ENCODE assay signal across 9 cellular contexts in the genomic region with DNA sequence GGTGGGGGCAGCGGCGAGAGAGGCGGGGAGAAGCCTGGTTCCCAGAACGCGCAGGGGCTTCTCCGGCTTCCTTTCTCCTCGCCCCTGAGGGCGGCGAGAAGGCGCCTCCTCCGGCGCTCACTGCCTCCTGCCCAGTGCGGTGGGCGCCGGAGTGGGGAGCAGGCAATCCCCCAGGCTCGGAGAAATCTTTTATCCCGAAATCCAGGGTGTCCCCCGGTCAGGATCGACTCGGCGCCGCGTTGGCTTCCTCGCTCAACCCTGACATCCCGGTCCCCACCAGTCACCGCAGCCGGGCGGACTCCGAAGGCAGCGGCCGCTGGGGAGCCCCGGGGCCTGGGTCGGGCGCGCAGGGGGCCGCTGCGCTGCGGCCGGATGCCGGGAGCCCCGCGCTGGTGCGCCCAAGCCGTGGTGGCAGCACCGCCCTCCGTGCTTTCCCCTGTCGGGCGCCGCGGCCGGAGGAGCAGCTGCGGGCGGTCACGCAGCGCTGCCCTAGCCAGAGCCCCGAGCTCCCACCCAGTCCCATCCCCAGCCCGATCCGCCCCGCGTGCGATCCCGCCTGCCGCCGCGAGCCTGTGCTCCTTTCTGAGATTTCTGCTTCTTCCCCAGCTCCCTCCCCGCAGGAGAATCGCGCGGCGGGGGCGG. TPM values are rescaled to one million over a fixed set of nuclear protein-coding genes. Genes with fewer than 3 reads are reported as not detected.
DNase-seq lines count a peak whose midpoint lies in the region; TF ChIP-seq lines count a peak whose summit lies in the region.
"Had no signal": no experiment of that assay in that cellular context is flagged by ENCODE, and none has a peak within 500 bp of the region (broad histone marks: within the 10 kb centered on the region; RNA-seq: fewer than 3 reads in every experiment).

No MANE protein-coding gene starts in this region.

- H3K36me3 ChIP-seq in adipocyte (ENCODE audit: control insufficient read depth, insufficient read depth, low read length, severe bottlenecking) (no peaks in the 10 kb centered on the region), kidney epithelial cell (ENCODE audit: control insufficient read depth, insufficient read depth, low read length) (no peaks in the 10 kb centered on the region)

- H3K4me1 ChIP-seq in adipocyte (ENCODE audit: control insufficient read depth, insufficient read depth, low read length) = peaks cover 2% of the 10 kb centered on the region

- TF ChIP-seq CTCF in kidney epithelial cell (IDR thresholded peaks at IDR 0.05; ENCODE audit: insufficient read depth, low read length, poor library complexity, severe bottlenecking) (no peak), type B pancreatic cell (conservative IDR thresholded peaks at IDR 0.05) (peak; percentile 26)

- peak overlapping the region; percentile 82 for H3K4me3 Mint-ChIP-seq in type B pancreatic cell

- H3K9me3 ChIP-seq in adipocyte (ENCODE audit: control insufficient read depth, low read length) = peaks cover 7% of the 10 kb centered on the region

- peak; percentile 33 to 62 (median 56) for DNase-seq in NCI-H1417 (lab: John Stamatoyannopoulos, UW)
- DNase-seq in NCI-H1417 treated with DMSO at 0.1 percent for 48 hours (lab: John Stamatoyannopoulos, UW) = no peak
- DNase-seq in adipocyte (ENCODE audit: low read depth) = peak; percentile 19
- DNase-seq in kidney epithelial cell (ENCODE audit: low read depth) = no peak
- DNase-seq in type B pancreatic cell (ENCODE audit: extremely low spot score, unreplicated experiment) = peak; percentile 71
- no peak for DNase-seq in SIG-M5 treated with dmso at 0.1 percent for 504 hours (lab: John Stamatoyannopoulos, UW; ENCODE audit: unreplicated experiment)
- no peak for DNase-seq in activated T-cell treated with anti-CD3 and anti-CD28 coated beads for 4 hours
- DNase-seq in dermis blood vessel endothelial cell = no peak
- DNase-seq: naive thymus-derived CD4-positive, alpha-beta T cell had no signal

- peaks cover 10% of the 10 kb centered on the region for H3K4me1 Mint-ChIP-seq in type B pancreatic cell (ENCODE audit: unreplicated experiment)

- no peak overlapping the region for H3K27ac Mint-ChIP-seq in type B pancreatic cell
- H3K27ac Mint-ChIP-seq: naive thymus-derived CD4-positive, alpha-beta T cell had no signal

- H3K27me3 Mint-ChIP-seq in type B pancreatic cell = peaks cover 82% of the 10 kb centered on the region

- peak overlapping the region; percentile 62 for H3K4me3 ChIP-seq in adipocyte (ENCODE audit: low read length)
- H3K4me3 ChIP-seq in kidney epithelial cell (ENCODE audit: low read depth, low read length) = peak overlapping the region; percentile 54

- H3K9ac ChIP-seq in adipocyte (ENCODE audit: low read length) = no peak overlapping the region

- H3K9me3 Mint-ChIP-seq in type B pancreatic cell = peaks cover under 1% of the 10 kb centered on the region

- H3K27me3 ChIP-seq in adipocyte (replicated peaks; ENCODE audit: control insufficient read depth, insufficient read depth, low read length) = peaks cover 35% of the 10 kb centered on the region
- peaks cover 9% of the 10 kb centered on the region for H3K27me3 ChIP-seq in kidney epithelial cell (ENCODE audit: control insufficient read depth, insufficient read depth, low read length)

- H3K36me3 Mint-ChIP-seq in type B pancreatic cell = no peaks in the 10 kb centered on the region

RNA-seq across cellular contexts. Expression of a gene that starts 0.8 kb away (rescaled TPM):
- total RNA-seq in kidney epithelial cell = 0.17 and 0.55 TPM in 2 replicates
- total RNA-seq in type B pancreatic cell (ENCODE audit: low replicate concordance) = 1.8 and 2.5 TPM in 2 replicates
- under 0.01 TPM in 1 of 2 replicates, not detected in the other for total RNA-seq in dermis blood vessel endothelial cell

Comparison
In these comparisons a context has a peak if more than half of its experiments do, and no peak if none do; other contexts are left out.
1. DNase-seq: peak in NCI-H1417 (3 of 3), adipocyte (single experiment) and type B pancreatic cell (single experiment); none in NCI-H1417 treated with DMSO at 0.1 percent for 48 hours (single experiment), kidney epithelial cell (single experiment), SIG-M5 treated with dmso at 0.1 percent for 504 hours (single experiment), activated T-cell treated with anti-CD3 and anti-CD28 coated beads for 4 hours (single experiment) and dermis blood vessel endothelial cell (single experiment).